ENCODE assay signal across 9 cellular contexts in genomic region chr3:10509325-10509724, GRCh38. TPM values are rescaled to one million over a fixed set of nuclear protein-coding genes. Genes with fewer than 3 reads are reported as not detected.
"Had no signal": no experiment of that assay in that cellular context is flagged by ENCODE, and none has a peak within 500 bp of the region (broad histone marks: within the 10 kb centered on the region; RNA-seq: fewer than 3 reads in every experiment).

No MANE protein-coding gene starts in this region.

- FAIRE-seq: H1, H54, HTR-8/SVneo had no signal

- H3K27ac Mint-ChIP-seq: GM23338, H9, IgD-negative memory B cell had no signal

- H3K4me3 ChIP-seq: GM23338 had no signal

- DNase-seq: H9, HCEC 1CT, KBM-7 had no signal

- H3K36me3 Mint-ChIP-seq: IgD-negative memory B cell had no signal

- H3K4me3 Mint-ChIP-seq: GM23338, H9, IgD-negative memory B cell had no signal

- H2AFZ ChIP-seq: GM23338 had no signal

- H3K9me3 Mint-ChIP-seq: GM23338, H9, IgD-negative memory B cell had no signal

- ATAC-seq: GM23338 had no signal

- H3K4me2 ChIP-seq: GM23338 had no signal

RNA-seq across cellular contexts. Expression of gene ATP2B2, which starts 3.9 kb away (rescaled TPM):
- total RNA-seq: HT-29 had no signal
- polyA plus RNA-seq: IgD-negative memory B cell had no signal
